8 cellular contexts compared by ENCODE assay signal in the genomic region with DNA sequence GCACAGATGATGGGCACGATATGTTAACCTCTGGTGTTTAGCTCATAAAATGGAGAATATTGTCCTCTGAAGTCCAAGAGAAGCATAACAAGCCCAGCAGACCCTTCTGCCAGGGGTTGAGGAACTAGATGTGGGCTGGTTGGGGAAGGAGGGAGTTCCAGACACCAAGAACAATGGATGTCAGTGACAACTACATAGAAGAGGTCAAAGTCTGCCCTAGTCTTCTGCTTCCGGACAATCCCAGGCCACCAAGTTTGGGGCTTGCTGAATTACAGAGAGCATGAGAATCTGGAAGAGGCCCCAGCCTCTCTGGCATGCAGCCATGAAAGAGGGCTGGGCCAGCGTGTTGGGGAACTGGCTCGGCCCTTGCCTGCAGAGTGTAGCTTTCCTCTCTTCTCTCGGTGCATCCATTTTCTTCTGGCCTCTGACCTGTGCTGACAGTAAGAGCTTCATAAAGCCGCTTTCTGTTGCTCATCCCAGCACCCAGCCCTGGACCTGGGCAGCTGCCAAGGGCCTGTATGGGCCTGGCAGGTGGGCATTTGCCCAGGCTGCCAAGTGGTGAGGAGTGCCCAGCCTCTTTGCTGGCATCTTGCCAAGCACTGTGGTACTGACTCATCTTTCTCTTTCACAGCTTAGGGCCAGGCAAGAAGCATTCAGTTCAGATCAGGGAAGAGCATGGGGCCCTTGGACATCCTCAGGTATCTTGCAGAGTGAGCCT. TPM values are rescaled to one million over a fixed set of nuclear protein-coding genes. Genes with fewer than 3 reads are reported as not detected.
A peak's percentile ranks its signal among the peaks of the same experiment; 100 is the strongest.
DNase-seq lines count a peak whose midpoint lies in the region; ATAC-seq and TF ChIP-seq lines count a peak whose summit lies in the region.

No MANE protein-coding gene starts in this region.

- peaks cover 12% of the 10 kb centered on the region for H3K9me3 Mint-ChIP-seq in mesothelial cell of epicardium

- no peaks in the 10 kb centered on the region for H3K36me3 ChIP-seq in breast epithelium

- H3K4me3 ChIP-seq in breast epithelium: no peak overlapping the region

- H3K4me1 Mint-ChIP-seq in mesothelial cell of epicardium: peaks cover 43% of the 10 kb centered on the region

- no peak overlapping the region for H3K4me3 Mint-ChIP-seq in mesothelial cell of epicardium

- intact Hi-C loops in breast epithelium (cut with DNase I; ENCODE audit: low total_unique reads): no loop called here

- H3K9me3 ChIP-seq in breast epithelium: no peaks in the 10 kb centered on the region

- no peaks in the 10 kb centered on the region for H3K27me3 Mint-ChIP-seq in mesothelial cell of epicardium (ENCODE audit: low read depth)

- peaks cover 3% of the 10 kb centered on the region for H3K36me3 Mint-ChIP-seq in mesothelial cell of epicardium

- no peak for TF ChIP-seq POLR2A in breast epithelium (IDR thresholded peaks at IDR 0.05)

- H3K4me1 ChIP-seq in breast epithelium: no peaks in the 10 kb centered on the region

- TF ChIP-seq CTCF in breast epithelium (IDR thresholded peaks at IDR 0.05) (no peak), mesothelial cell of epicardium (IDR thresholded peaks at IDR 0.05; ENCODE audit: unreplicated experiment) (no peak)

- no peaks in the 10 kb centered on the region for H3K27me3 ChIP-seq in breast epithelium

- peak overlapping the region; percentile 57 to 62 for H3K27ac ChIP-seq in breast epithelium

- peak; percentile 7 for DNase-seq in NCI-H82 (lab: John Stamatoyannopoulos, UW)
- DNase-seq in NCI-H82 treated with DMSO at 0.1 percent for 48 hours (lab: John Stamatoyannopoulos, UW; ENCODE audit: unreplicated experiment): no peak
- DNase-seq in NCI-H345 (lab: John Stamatoyannopoulos, UW): peak; percentile 99
- peak; percentile 66 to 73 for DNase-seq in breast epithelium (ENCODE audit: low spot score in 2 of 2)
- no peak for DNase-seq in mesothelial cell of epicardium (ENCODE audit: low spot score in 2 of 2, unreplicated experiment in 2 of 2)
- no peak for DNase-seq in NK-92 (lab: John Stamatoyannopoulos, UW; ENCODE audit: unreplicated experiment)
- no peak for DNase-seq in GOT3 (lab: John Stamatoyannopoulos, UW)

- H3K27ac Mint-ChIP-seq in mesothelial cell of epicardium: peak overlapping the region; percentile 14

- ATAC-seq in HG03469 (IDR thresholded peaks at IDR 0.05; ENCODE audit: unreplicated experiment): no peak

RNA-seq across cellular contexts. Expression of a gene that starts 14.6 kb away (rescaled TPM):
- total RNA-seq in breast epithelium (100 to 1,000 TPM; 199 to 349 (median 264) TPM), mesothelial cell of epicardium (211 to 217 TPM (median 216 TPM) in 3 replicates)

RNA-seq across cellular contexts. Expression of a gene that starts 53.6 kb away (rescaled TPM):
- total RNA-seq in breast epithelium (1 to 10 TPM; 1.3 to 2.9 (median 2.6) TPM), mesothelial cell of epicardium (1.6 to 2.7 TPM (median 2.1 TPM) in 3 replicates)

Comparison
In these comparisons a context has a peak if more than half of its experiments do, and no peak if none do; other contexts are left out.
1. DNase-seq: peak in NCI-H82 (single experiment), NCI-H345 (single experiment) and breast epithelium (2 of 2); none in NCI-H82 treated with DMSO at 0.1 percent for 48 hours (single experiment), mesothelial cell of epicardium (0 of 2), NK-92 (single experiment) and GOT3 (single experiment).